Comparison of ENCODE assay signal across 18 cellular contexts in the genomic region with DNA sequence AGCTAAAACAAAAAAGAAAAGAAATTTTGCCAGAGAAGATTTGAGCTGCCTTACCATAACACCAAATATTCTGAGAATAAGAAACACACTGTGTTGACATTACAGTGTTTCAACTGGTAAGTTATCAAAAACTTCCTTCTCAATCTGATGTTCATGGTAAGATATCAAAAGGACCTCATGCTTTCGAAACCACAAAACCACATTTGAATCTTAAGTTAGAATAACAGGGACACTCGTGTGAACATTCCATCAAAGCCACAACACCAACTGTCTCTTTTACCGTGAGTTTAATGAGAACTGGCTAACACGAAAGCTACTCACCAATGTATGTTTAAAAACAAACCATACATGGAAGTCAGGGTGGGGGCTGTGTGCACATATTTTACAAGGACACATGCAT.
DNase-seq lines count a peak whose midpoint lies in the region; ATAC-seq lines count a peak whose summit lies in the region.
"Had no signal": no experiment of that assay in that cellular context is flagged by ENCODE, and none has a peak within 500 bp of the region (broad histone marks: within the 10 kb centered on the region; RNA-seq: fewer than 3 reads in every experiment).

No MANE protein-coding gene starts in this region.

- peak; percentile 69 for DNase-seq in Jurkat, Clone E6-1 (ENCODE audit: low read depth, low spot score)
- DNase-seq in SW480 (ENCODE audit: low spot score) (peak; percentile 12), foreskin melanocyte (peak; percentile 86), NCI-H146 (lab: John Stamatoyannopoulos, UW) (no peak)
- DNase-seq in activated CD4-positive, alpha-beta T cell treated with anti-CD3 and anti-CD28 coated beads, Interleukin-2, amount 10 ng/mL, durations not matched to agents 7 days and 5 days = no peak
- DNase-seq in stimulated activated CD8-positive, alpha-beta memory T cell treated with anti-CD3 and anti-CD28 coated beads, Interleukin-4, amount 100 ng/mL, for 48 hours = no peak
- DNase-seq: activated naive CD4-positive, alpha-beta T cell treated with anti-CD3 and anti-CD28 coated beads, Interleukin-2, amount 50 U/mL, for 16 hours; Caco-2; endodermal cell; HFFc6; left ventricle myocardium superior; NCI-H2107; NCI-H69; RPMI8226 had no signal

- H3K9ac ChIP-seq in BLaER1 = no peak overlapping the region

- no peak overlapping the region for H3K27ac Mint-ChIP-seq in activated CD4-positive, alpha-beta T cell treated with anti-CD3 and anti-CD28 coated beads, Interleukin-2, amount 10 ng/mL, durations not matched to agents 7 days and 5 days
- H3K27ac Mint-ChIP-seq: endodermal cell; HFFc6; T-helper 1 cell treated with Interleukin-12 subunit alpha and Interleukin-12 subunit beta and Interleukin-4 antibody, amounts not matched to agents 30 μg/mL and 1 μg/mL, for 36 hours had no signal

- ATAC-seq in GM18511 (IDR thresholded peaks at IDR 0.05; ENCODE audit: unreplicated experiment) = no peak
- ATAC-seq: left ventricle myocardium superior had no signal

- H3K4me2 ChIP-seq in BLaER1 = peak overlapping the region; percentile 57

- no peaks in the 10 kb centered on the region for H3K36me3 ChIP-seq in BLaER1

- POLR2A ChIA-PET in activated CD4-positive, alpha-beta T cell treated with anti-CD3 and anti-CD28 coated beads, Interleukin-2, amount 10 ng/mL, durations not matched to agents 7 days and 5 days (lab: Charles Lee) = no interaction called here

- no peaks in the 10 kb centered on the region for H3K9me3 Mint-ChIP-seq in activated CD4-positive, alpha-beta T cell treated with anti-CD3 and anti-CD28 coated beads, Interleukin-2, amount 10 ng/mL, durations not matched to agents 7 days and 5 days
- H3K9me3 Mint-ChIP-seq: endodermal cell; T-helper 1 cell treated with Interleukin-12 subunit alpha and Interleukin-12 subunit beta and Interleukin-4 antibody, amounts not matched to agents 30 μg/mL and 1 μg/mL, for 36 hours had no signal

- H3K27ac ChIP-seq in BLaER1 = no peak overlapping the region
- H3K27ac ChIP-seq: HL-60 had no signal

- peaks cover 9% of the 10 kb centered on the region for H3K4me1 Mint-ChIP-seq in activated CD4-positive, alpha-beta T cell treated with anti-CD3 and anti-CD28 coated beads, Interleukin-2, amount 10 ng/mL, durations not matched to agents 7 days and 5 days

- no peaks in the 10 kb centered on the region for H4K20me1 ChIP-seq in BLaER1

- no peak overlapping the region for H3K4me3 ChIP-seq in BLaER1
- H3K4me3 ChIP-seq in Jurkat, Clone E6-1 (ENCODE audit: low read length) = no peak overlapping the region

- H3K27me3 Mint-ChIP-seq in activated CD4-positive, alpha-beta T cell treated with anti-CD3 and anti-CD28 coated beads, Interleukin-2, amount 10 ng/mL, durations not matched to agents 7 days and 5 days = no peaks in the 10 kb centered on the region

- H3K9me3 ChIP-seq in BLaER1 = peaks cover 2% of the 10 kb centered on the region; the same call in 1 of the 2 replicates
- H3K9me3 ChIP-seq: Caco-2 had no signal

- no peaks in the 10 kb centered on the region for H3K27me3 ChIP-seq in BLaER1

- no peaks in the 10 kb centered on the region for H3K36me3 Mint-ChIP-seq in activated CD4-positive, alpha-beta T cell treated with anti-CD3 and anti-CD28 coated beads, Interleukin-2, amount 10 ng/mL, durations not matched to agents 7 days and 5 days (ENCODE audit: low read depth)

- CTCF ChIA-PET in activated CD4-positive, alpha-beta T cell treated with anti-CD3 and anti-CD28 coated beads, Interleukin-2, amount 10 ng/mL, durations not matched to agents 7 days and 5 days (lab: Charles Lee) = no interaction called here

- H3K4me3 Mint-ChIP-seq in activated CD4-positive, alpha-beta T cell treated with anti-CD3 and anti-CD28 coated beads, Interleukin-2, amount 10 ng/mL, durations not matched to agents 7 days and 5 days = no peak overlapping the region
- H3K4me3 Mint-ChIP-seq: endodermal cell; HFFc6; T-helper 1 cell treated with Interleukin-12 subunit alpha and Interleukin-12 subunit beta and Interleukin-4 antibody, amounts not matched to agents 30 μg/mL and 1 μg/mL, for 36 hours had no signal

- peaks cover 21% of the 10 kb centered on the region for H3K4me1 ChIP-seq in BLaER1
- H3K4me1 ChIP-seq: Caco-2 had no signal

Comparison
In these comparisons a context has a peak if more than half of its experiments do, and no peak if none do; other contexts are left out.
1. DNase-seq: peak in Jurkat, Clone E6-1 (single experiment), SW480 (single experiment) and foreskin melanocyte (single experiment); none in activated CD4-positive, alpha-beta T cell treated with anti-CD3 and anti-CD28 coated beads, Interleukin-2, amount 10 ng/mL, durations not matched to agents 7 days and 5 days (single experiment), NCI-H146 (single experiment) and stimulated activated CD8-positive, alpha-beta memory T cell treated with anti-CD3 and anti-CD28 coated beads, Interleukin-4, amount 100 ng/mL, for 48 hours (single experiment).